Comparison of ENCODE assay signal across 13 cellular contexts in genomic region chr4:123750044-123750443, GRCh38.
DNase-seq lines count a peak whose midpoint lies in the region; ATAC-seq, FAIRE-seq and TF ChIP-seq lines count a peak whose summit lies in the region.
"Had no signal": no experiment of that assay in that cellular context is flagged by ENCODE, and none has a peak within 500 bp of the region (broad histone marks: within the 10 kb centered on the region; RNA-seq: fewer than 3 reads in every experiment).

No MANE protein-coding gene starts in this region.

- WGBS in heart right ventricle, 2 donors: 54 to 61% methylated on average over 3 of the region's 3 CpGs

- H3K9ac ChIP-seq in OCI-LY1 (ENCODE audit: low read length): no peak overlapping the region
- H3K9ac ChIP-seq: BLaER1 treated with 17β-estradiol and CSF1 and Interleukin-3, amounts not matched to agents 10 nM and 100 nM had no signal

- H3K4me3 ChIP-seq in OCI-LY1 (ENCODE audit: low read depth, low read length, poor library complexity, severe bottlenecking): no peak overlapping the region
- no peak overlapping the region for H3K4me3 ChIP-seq in heart right ventricle
- no peak overlapping the region for H3K4me3 ChIP-seq in osteoblast (ENCODE audit: insufficient read depth, low read length)
- H3K4me3 ChIP-seq: BLaER1 treated with 17β-estradiol and CSF1 and Interleukin-3, amounts not matched to agents 10 nM and 100 nM had no signal

- H3K9me2 ChIP-seq in OCI-LY1 (ENCODE audit: low read depth, low read length): no peaks in the 10 kb centered on the region

- H3F3A ChIP-seq in OCI-LY1 (ENCODE audit: insufficient read depth, low read length): no peaks in the 10 kb centered on the region

- POLR2A ChIA-PET in HEK293T (lab: Yijun Ruan, JAX): no interaction called here

- no peaks in the 10 kb centered on the region for H3K27me3 ChIP-seq in OCI-LY1 (ENCODE audit: insufficient read depth, low read length)
- H3K27me3 ChIP-seq in heart right ventricle: no peaks in the 10 kb centered on the region
- H3K27me3 ChIP-seq in osteoblast (ENCODE audit: insufficient read depth, low read length): no peaks in the 10 kb centered on the region
- H3K27me3 ChIP-seq: BLaER1 treated with 17β-estradiol and CSF1 and Interleukin-3, amounts not matched to agents 10 nM and 100 nM had no signal

- DNase-seq in HEK293T (ENCODE audit: extremely low spot score) (peak; percentile 42), heart right ventricle (no peak), osteoblast (ENCODE audit: insufficient read length, low spot score, missing footprints) (peak; percentile 1), GOT3 (lab: John Stamatoyannopoulos, UW) (no peak), GM19239 (ENCODE audit: insufficient read length, low spot score) (no peak)
- DNase-seq: activated effector memory CD4-positive, alpha-beta T cell treated with Interleukin-2 at 50 U/mL for 16 hours; naive B cell; NCI-H2081 treated with DMSO at 0.1 percent for 48 hours; stimulated activated naive CD4-positive, alpha-beta T cell treated with Interleukin-2 at 50 U/mL for 16 hours had no signal

- FAIRE-seq in GM19239 (lab: Jason Lieb, UNC): no peak

- H3K27ac ChIP-seq in OCI-LY1 (ENCODE audit: low read depth, low read length, poor library complexity, severe bottlenecking): no peak overlapping the region
- H3K27ac ChIP-seq in heart right ventricle: peak overlapping the region; percentile 38 to 82 (median 73)
- H3K27ac ChIP-seq in osteoblast (ENCODE audit: low read depth, low read length): no peak overlapping the region
- H3K27ac ChIP-seq: BLaER1 treated with 17β-estradiol and CSF1 and Interleukin-3, amounts not matched to agents 10 nM and 100 nM had no signal

- H3K9me3 ChIP-seq in OCI-LY1 (ENCODE audit: low read length): no peaks in the 10 kb centered on the region
- H3K9me3 ChIP-seq in heart right ventricle: no peaks in the 10 kb centered on the region
- H3K9me3 ChIP-seq in osteoblast (ENCODE audit: low read depth, low read length): no peaks in the 10 kb centered on the region
- H3K9me3 ChIP-seq: BLaER1 treated with 17β-estradiol and CSF1 and Interleukin-3, amounts not matched to agents 10 nM and 100 nM had no signal

- no peak for TF ChIP-seq CTCF in OCI-LY1 (IDR thresholded peaks at IDR 0.05; ENCODE audit: low read length)
- no peak for TF ChIP-seq CTCF in heart right ventricle (IDR thresholded peaks at IDR 0.05)
- TF ChIP-seq CTCF in osteoblast (IDR thresholded peaks at IDR 0.05; ENCODE audit: extremely low read depth, low read depth, low read length): no peak

- H4K20me1 ChIP-seq in OCI-LY1 (ENCODE audit: insufficient read depth, low read length) (no peaks in the 10 kb centered on the region), osteoblast (ENCODE audit: insufficient read depth, low read length) (no peaks in the 10 kb centered on the region)
- H4K20me1 ChIP-seq: BLaER1 treated with 17β-estradiol and CSF1 and Interleukin-3, amounts not matched to agents 10 nM and 100 nM had no signal

- H3K4me2 ChIP-seq in OCI-LY1 (ENCODE audit: low read length): peak overlapping the region; percentile 23; the same call in 1 of the 2 replicates
- no peak overlapping the region for H3K4me2 ChIP-seq in osteoblast (ENCODE audit: insufficient read depth, low read length)
- H3K4me2 ChIP-seq: BLaER1 treated with 17β-estradiol and CSF1 and Interleukin-3, amounts not matched to agents 10 nM and 100 nM had no signal

- peak overlapping the region; percentile 15; the same call in 1 of the 2 replicates for H2AFZ ChIP-seq in OCI-LY1 (ENCODE audit: low read length)
- peak overlapping the region; percentile 34 for H2AFZ ChIP-seq in osteoblast (ENCODE audit: low read length)

- intact Hi-C loops in heart right ventricle (cut with DNase I): no loop called here

- H3K36me3 ChIP-seq in OCI-LY1 (ENCODE audit: insufficient read depth, low read length) (no peaks in the 10 kb centered on the region), heart right ventricle (no peaks in the 10 kb centered on the region), osteoblast (ENCODE audit: insufficient read depth, low read length) (no peaks in the 10 kb centered on the region)
- H3K36me3 ChIP-seq: BLaER1 treated with 17β-estradiol and CSF1 and Interleukin-3, amounts not matched to agents 10 nM and 100 nM had no signal

- CTCF ChIA-PET in HEK293T (lab: Yijun Ruan, JAX): no interaction called here

- H3K79me2 ChIP-seq in OCI-LY1 (ENCODE audit: insufficient read depth, low read length) (no peaks in the 10 kb centered on the region), osteoblast (ENCODE audit: insufficient read depth, low read length) (no peaks in the 10 kb centered on the region)

- ATAC-seq in heart right ventricle (peak in 5 of 8 donors; percentile 25 to 51 (median 32)), GM21723 (IDR thresholded peaks at IDR 0.05; ENCODE audit: unreplicated experiment) (no peak), HG03196 (IDR thresholded peaks at IDR 0.05; ENCODE audit: unreplicated experiment) (no peak)

- H3K4me1 ChIP-seq in OCI-LY1 (ENCODE audit: insufficient read depth, low read length, severe bottlenecking) (peaks cover 22% of the 10 kb centered on the region), heart right ventricle (peaks cover 6 to 28% (median 20%) of the 10 kb centered on the region in 9 donors), osteoblast (ENCODE audit: insufficient read depth, low read length) (no peaks in the 10 kb centered on the region)
- H3K4me1 ChIP-seq: BLaER1 treated with 17β-estradiol and CSF1 and Interleukin-3, amounts not matched to agents 10 nM and 100 nM had no signal

TF ChIP-seq in HEK293T, 16 proteins besides CTCF, POLR2A, EP300 and RAD21:
- TF ChIP-seq LEF1 (IDR thresholded peaks at IDR 0.05; ENCODE audit: borderline replicate concordance) (no peak), L3MBTL2 (conservative IDR thresholded peaks at IDR 0.05) (no peak), ELF4 (IDR thresholded peaks at IDR 0.05) (no peak), CTBP1 (IDR thresholded peaks at IDR 0.05; ENCODE audit: borderline replicate concordance) (no peak), NFRKB (IDR thresholded peaks at IDR 0.05) (no peak), ZNF384 (IDR thresholded peaks at IDR 0.05) (no peak), TARDBP (IDR thresholded peaks at IDR 0.05) (no peak), HDGF (IDR thresholded peaks at IDR 0.05; ENCODE audit: borderline replicate concordance) (no peak), SP1 (IDR thresholded peaks at IDR 0.05) (no peak), FOXA1 (IDR thresholded peaks at IDR 0.05) (no peak), SUZ12 (IDR thresholded peaks at IDR 0.05) (no peak), ARNT (IDR thresholded peaks at IDR 0.05) (no peak), PKNOX1 (IDR thresholded peaks at IDR 0.05) (no peak), BHLHE40 (IDR thresholded peaks at IDR 0.05; ENCODE audit: borderline replicate concordance) (no peak), FOXM1 (IDR thresholded peaks at IDR 0.05; ENCODE audit: borderline replicate concordance) (no peak), FOXK2 (IDR thresholded peaks at IDR 0.05) (no peak)

Comparison
In these comparisons a context has a peak if more than half of its experiments do, and no peak if none do; other contexts are left out.
1. DNase-seq: peak in HEK293T (single experiment) and osteoblast (single experiment); none in heart right ventricle (0 of 2), GOT3 (single experiment) and GM19239 (single experiment).
2. H3K27ac ChIP-seq: peak in heart right ventricle (10 of 10); none in OCI-LY1 (single experiment) and osteoblast (single experiment).
3. ATAC-seq: peak in heart right ventricle (5 of 8); none in GM21723 (single experiment) and HG03196 (single experiment).